ENCODE assay signal across 17 cellular contexts in genomic region chr6:67129780-67130179, GRCh38.
"Had no signal": no experiment of that assay in that cellular context is flagged by ENCODE, and none has a peak within 500 bp of the region (broad histone marks: within the 10 kb centered on the region; RNA-seq: fewer than 3 reads in every experiment).

No MANE protein-coding gene starts in this region.

- ATAC-seq: activated CD8-positive, alpha-beta T cell treated with anti-CD3 and anti-CD28 coated beads for 36 hours; left lung; pancreas; stimulated activated naive CD8-positive, alpha-beta T cell treated with anti-CD3 and anti-CD28 coated beads, Interleukin-15, amount 100 ng/mL, for 72 hours had no signal

- DNase-seq: activated CD4-positive, alpha-beta T cell treated with anti-CD3 and anti-CD28 coated beads for 4 hours; activated CD8-positive, alpha-beta memory T cell treated with anti-CD3 and anti-CD28 coated beads, Interleukin-2, amount 50 U/mL, for 4 hours; activated CD8-positive, alpha-beta T cell treated with anti-CD3 and anti-CD28 coated beads for 36 hours; activated naive CD4-positive, alpha-beta T cell; aorta; esophagus squamous epithelium; foreskin melanocyte; islet precursor cell; left lung; mesenchymal stem cell; pancreas; stimulated activated CD4-positive, alpha-beta T cell treated with anti-CD3 and anti-CD28 coated beads, Interleukin-4, amount 100 ng/mL, for 24 hours; stimulated activated naive CD8-positive, alpha-beta T cell treated with anti-CD3 and anti-CD28 coated beads, Interleukin-15, amount 100 ng/mL, for 72 hours; T1000 had no signal

- H3K9me3 ChIP-seq: esophagus squamous epithelium, left lung, pancreas, thoracic aorta had no signal

- H3K4me1 ChIP-seq: esophagus squamous epithelium, left lung, pancreas had no signal

- H3K27ac ChIP-seq: cardiac muscle cell, esophagus squamous epithelium, left lung, pancreas, thoracic aorta, VCaP had no signal

- H3K36me3 ChIP-seq: cardiac muscle cell, esophagus squamous epithelium, left lung, pancreas, thoracic aorta had no signal

- H3K27me3 ChIP-seq: cardiac muscle cell, esophagus squamous epithelium, left lung, pancreas had no signal

- H3K4me3 ChIP-seq: cardiac muscle cell, esophagus squamous epithelium, left lung, pancreas, thoracic aorta had no signal
